Comparison of ENCODE assay signal across 14 cellular contexts in the genomic region with DNA sequence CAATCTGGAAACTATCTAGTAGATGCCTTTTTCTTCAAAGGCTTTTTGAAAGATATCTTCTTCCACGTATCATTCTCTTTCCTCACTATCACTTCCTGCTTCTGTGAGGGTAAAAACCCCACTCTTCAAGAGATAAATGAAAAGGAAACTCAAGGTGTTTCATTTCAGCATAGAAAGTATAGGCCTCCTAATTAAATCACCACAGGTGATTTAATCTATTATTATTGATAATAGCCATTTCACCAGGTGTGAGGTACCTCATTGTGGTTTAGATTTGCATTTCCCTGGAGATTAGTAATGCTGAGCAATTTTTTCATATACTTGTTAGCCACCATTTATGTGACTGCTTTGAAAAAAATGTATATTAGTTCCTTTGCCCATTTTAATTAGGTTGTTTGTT.
"Had no signal": no experiment of that assay in that cellular context is flagged by ENCODE, and none has a peak within 500 bp of the region (broad histone marks: within the 10 kb centered on the region; RNA-seq: fewer than 3 reads in every experiment).

No MANE protein-coding gene starts in this region.

- H3K27ac ChIP-seq: heart left ventricle, left ventricle myocardium inferior, tibial artery had no signal

- ATAC-seq: heart left ventricle had no signal

- DNase-seq: activated CD4-positive, alpha-beta T cell treated with anti-CD3 and anti-CD28 coated beads, Interleukin-2, amount 50 U/mL, for 4 hours; activated gamma-delta T cell treated with Interleukin-2 at 50 U/mL for 16 hours; cerebellar nuclear complex; effector CD4-positive, alpha-beta T cell; heart left ventricle; immature natural killer cell; kidney glomerular epithelial cell; left ventricle myocardium inferior; occipital lobe; posterior cingulate gyrus; stimulated activated CD8-positive, alpha-beta memory T cell treated with anti-CD3 and anti-CD28 coated beads, Interleukin-4, amount 100 ng/mL, for 48 hours; stimulated activated naive CD4-positive, alpha-beta T cell; substantia nigra; tibial artery had no signal
